8 cellular contexts compared by ENCODE assay signal in the genomic region with DNA sequence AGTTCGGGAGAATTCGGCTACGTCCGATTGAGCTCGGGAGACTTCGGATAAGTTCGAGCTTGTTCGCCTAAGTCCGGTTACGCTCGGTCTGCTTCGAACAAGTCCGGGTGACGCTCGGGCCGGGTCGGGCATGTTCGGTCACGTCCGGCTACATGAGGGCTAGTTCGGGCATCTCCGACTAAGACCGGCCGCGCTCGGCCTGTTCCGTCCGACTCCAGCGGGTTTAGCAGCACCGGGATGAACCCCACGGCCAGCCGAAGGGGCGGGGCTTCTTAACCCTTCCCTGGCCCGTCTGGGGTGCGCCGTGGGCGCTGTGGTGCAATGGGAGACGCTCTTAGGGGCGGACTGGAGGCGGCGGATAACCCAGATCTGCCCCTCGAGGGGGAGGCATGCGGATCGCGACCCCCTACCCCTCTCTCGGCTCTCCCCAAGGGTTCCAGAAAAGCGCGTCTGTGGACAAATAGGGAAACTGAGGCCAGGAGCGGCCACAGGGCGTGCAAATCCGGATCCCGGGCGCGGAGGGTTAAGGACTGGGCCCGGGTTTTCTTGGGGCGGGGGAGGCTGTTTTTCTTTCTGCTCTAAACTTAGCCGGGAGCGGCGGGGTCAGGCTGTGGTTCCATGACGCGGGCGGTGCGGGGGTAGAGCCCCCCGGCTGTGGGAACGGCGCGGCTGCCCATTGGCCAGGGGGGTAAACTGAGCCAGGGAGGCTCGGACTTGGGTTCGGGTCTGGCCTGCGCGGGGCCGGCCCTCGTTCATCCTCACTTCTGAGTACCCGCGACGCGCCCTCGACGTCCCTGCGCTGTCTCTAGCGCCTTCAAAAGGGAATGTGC. TPM values are rescaled to one million over a fixed set of nuclear protein-coding genes. Genes with fewer than 3 reads are reported as not detected.
DNase-seq lines count a peak whose midpoint lies in the region; ATAC-seq and TF ChIP-seq lines count a peak whose summit lies in the region.

No MANE protein-coding gene starts in this region.

- H2BK5ac ChIP-seq in trophoblast cell (ENCODE audit: low read depth, low read length, poor library complexity) = peak overlapping the region; percentile 17

- peaks cover 10% of the 10 kb centered on the region for H3K79me1 ChIP-seq in trophoblast cell (ENCODE audit: low read length)

- peak overlapping the region; percentile 72 for H3K9ac ChIP-seq in trophoblast cell (ENCODE audit: low read length)

- H4K8ac ChIP-seq in trophoblast cell (ENCODE audit: low read depth, low read length) = peak overlapping the region; percentile 95

- H3K9me3 ChIP-seq in trophoblast cell (ENCODE audit: insufficient read depth, low read depth, low read length) (no peaks in the 10 kb centered on the region), tibial artery (no peaks in the 10 kb centered on the region)

- H3K18ac ChIP-seq in trophoblast cell (ENCODE audit: low read length) = peak overlapping the region; percentile 27

- H3K79me2 ChIP-seq in trophoblast cell (ENCODE audit: control insufficient read depth, insufficient read depth, low read length, poor library complexity) = peaks cover 3% of the 10 kb centered on the region

- peak overlapping the region; percentile 69 for H3K14ac ChIP-seq in trophoblast cell (ENCODE audit: low read length)

- H3K36me3 ChIP-seq in trophoblast cell (ENCODE audit: control insufficient read depth in 1 of 2, insufficient read depth in 2 of 2, low read length in 2 of 2) = no peaks in the 10 kb centered on the region
- H3K36me3 ChIP-seq in tibial artery = no peaks in the 10 kb centered on the region

- H3K23ac ChIP-seq in trophoblast cell (ENCODE audit: low read length) = no peak overlapping the region

- H3K27ac ChIP-seq in trophoblast cell (ENCODE audit: low read depth, low read length) = peak overlapping the region; percentile 40
- H3K27ac ChIP-seq in tibial artery = peak overlapping the region; percentile 2 to 57

- no peak for TF ChIP-seq CTCF in tibial artery (IDR thresholded peaks at IDR 0.05)

- peak overlapping the region; percentile 72 for H3K4me2 ChIP-seq in trophoblast cell (ENCODE audit: low read length)

- DNase-seq in NCI-H1417 treated with DMSO at 0.1 percent for 48 hours (lab: John Stamatoyannopoulos, UW) (peak; percentile 76), T-helper 1 cell (peak; percentile 48 to 94 (median 70)), amniotic epithelial cell (ENCODE audit: low read depth) (peak; percentile 98), left cardiac atrium (peak; percentile 99), trophoblast cell (peak; percentile 98 to 100), tibial artery (peak; percentile 98 to 99)

- peak; percentile 98 for ATAC-seq in HG02678 (IDR thresholded peaks at IDR 0.05; ENCODE audit: unreplicated experiment)
- ATAC-seq in left cardiac atrium = peak; percentile 99

- no peak overlapping the region for H2BK12ac ChIP-seq in trophoblast cell (ENCODE audit: low read length)

- no CpG with 5 or more reads among the region's 81 CpGs for WGBS in trophoblast cell (ENCODE audit: extremely low coverage, insufficient coverage, insufficient read length)

- H3K4ac ChIP-seq in trophoblast cell (ENCODE audit: low read depth, low read length) = peak overlapping the region; percentile 44

- peak overlapping the region; percentile 34 for H2BK120ac ChIP-seq in trophoblast cell (ENCODE audit: insufficient read depth, low read length, poor library complexity)

- peaks cover 7% of the 10 kb centered on the region for H3K27me3 ChIP-seq in trophoblast cell (ENCODE audit: insufficient read depth, low read length)
- H3K27me3 ChIP-seq in tibial artery = peaks cover 0 to 75% of the 10 kb centered on the region in 2 donors

- intact Hi-C loops in left cardiac atrium (cut with DNase I) (no loop called here), tibial artery (cut with DNase I; ENCODE audit: low total_unique reads) (no loop called here)

- H3K4me3 ChIP-seq in GM08714 (ENCODE audit: low read length) (peak overlapping the region; percentile 28; the same call in 1 of the 2 replicates), trophoblast cell (ENCODE audit: low read depth, low read length) (peak overlapping the region; percentile 72), tibial artery (peak overlapping the region; percentile 40 to 43)

- H3K4me1 ChIP-seq in trophoblast cell (ENCODE audit: control insufficient read depth in 1 of 2, insufficient read depth in 2 of 2, low read length in 2 of 2) (peaks cover 7 to 10% of the 10 kb centered on the region in 2 experiments), tibial artery (peaks cover 0 to 39% (median 31%) of the 10 kb centered on the region in 4 donors)

- H4K91ac ChIP-seq in trophoblast cell (ENCODE audit: low read depth, low read length) = peak overlapping the region; percentile 90

- H2AK5ac ChIP-seq in trophoblast cell (ENCODE audit: low read length) = no peak overlapping the region

- peak overlapping the region; percentile 81 for H4K12ac ChIP-seq in trophoblast cell (ENCODE audit: low read depth, low read length)

- peak overlapping the region; percentile 84 for H2AFZ ChIP-seq in trophoblast cell (ENCODE audit: insufficient read depth, low read length, poor library complexity)

RNA-seq across cellular contexts. Expression of gene PDE4C, which starts 1.5 kb away (rescaled TPM):
- total RNA-seq in left cardiac atrium = under 1 TPM in 1 of 2 donors, not detected in 1; 0.55 TPM
- polyA plus RNA-seq in trophoblast cell (2013) = 0.38 and 0.60 TPM in 2 replicates

RNA-seq across cellular contexts. Expression of gene RAB3A, which starts 20.9 kb away (rescaled TPM):
- total RNA-seq in left cardiac atrium = 10 to 100 TPM; 23.8 to 29.2 TPM
- 2.5 and 3.0 TPM in 2 replicates for polyA plus RNA-seq in trophoblast cell (2013)

RNA-seq across cellular contexts. Expression of gene MPV17L2, which starts 31.7 kb away (rescaled TPM):
- total RNA-seq in left cardiac atrium = 10 to 100 TPM in 1 of 2 donors, 1 to 10 TPM in 1; 8.7 to 13.4 TPM
- polyA plus RNA-seq in trophoblast cell (2013) = 26.0 and 26.7 TPM in 2 replicates

RNA-seq across cellular contexts. Expression of gene IQCN, which starts 49.5 kb away (rescaled TPM):
- 1 to 10 TPM in 1 of 2 donors, under 1 TPM in 1; 0.91 to 1.3 TPM for total RNA-seq in left cardiac atrium
- 1.7 and 1.8 TPM in 2 replicates for polyA plus RNA-seq in trophoblast cell (2013)

RNA-seq across cellular contexts. Expression of gene IFI30, which starts 51.1 kb away (rescaled TPM):
- total RNA-seq in left cardiac atrium = 10 to 100 TPM; 43.7 to 68.9 TPM
- 4.4 and 4.9 TPM in 2 replicates for polyA plus RNA-seq in trophoblast cell (2013)

Comparison
In these comparisons a context has a peak if more than half of its experiments do, and no peak if none do; other contexts are left out.
1. Peak in every context shown above with its lines: DNase-seq, ATAC-seq, H3K4me3 ChIP-seq and H3K27ac ChIP-seq.